ENCODE assay signal across 23 cellular contexts in the genomic region with DNA sequence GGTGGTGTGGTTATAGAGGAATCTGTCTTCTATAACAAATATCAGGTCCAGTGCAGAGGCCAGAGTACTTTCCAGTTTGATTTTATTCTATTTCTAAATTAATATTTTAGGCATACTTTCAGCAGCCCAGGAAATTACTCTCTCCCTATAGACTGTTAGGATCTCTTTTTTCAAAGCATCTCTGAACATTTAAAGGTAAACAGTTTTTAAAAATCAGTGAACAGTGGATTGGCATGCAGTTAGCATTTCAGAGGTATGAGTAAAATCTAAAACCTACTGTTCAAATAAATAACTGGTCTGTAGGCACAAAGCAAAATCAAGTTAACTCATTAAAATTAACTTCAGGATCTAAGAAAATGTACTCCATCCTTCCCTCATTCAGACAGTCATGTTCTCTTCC. TPM values are rescaled to one million over a fixed set of nuclear protein-coding genes. Genes with fewer than 3 reads are reported as not detected.
DNase-seq lines count a peak whose midpoint lies in the region; ATAC-seq and TF ChIP-seq lines count a peak whose summit lies in the region.
"Had no signal": no experiment of that assay in that cellular context is flagged by ENCODE, and none has a peak within 500 bp of the region (broad histone marks: within the 10 kb centered on the region; RNA-seq: fewer than 3 reads in every experiment).

No MANE protein-coding gene starts in this region.

- H3K27ac ChIP-seq in SJSA1 (peak overlapping the region; percentile 75), thyroid gland (peak overlapping the region; percentile 96 to 97 (median 97))
- H3K27ac ChIP-seq: HL-60, uterus had no signal

- peak overlapping the region; percentile 95 for H3K4me3 Mint-ChIP-seq in activated naive CD4-positive, alpha-beta T cell treated with anti-CD3 and anti-CD28 coated beads, Interleukin-2, amount 50 U/mL, for 24 hours
- H3K4me3 Mint-ChIP-seq in chondrocyte (ENCODE audit: unreplicated experiment) (no peak overlapping the region), CD14-positive monocyte (no peak overlapping the region)
- H3K4me3 Mint-ChIP-seq: endodermal cell had no signal

- intact Hi-C loops in thyroid gland (cut with DNase I) (no loop called here), CD14-positive monocyte (cut with micrococcal nuclease) (no loop called here)

- peaks cover 61% of the 10 kb centered on the region for H3K4me1 ChIP-seq in SJSA1 (replicated peaks)
- H3K4me1 ChIP-seq in thyroid gland, result peaks cover 26 to 33% of the 10 kb centered on the region in 2 donors
- H3K4me1 ChIP-seq: uterus had no signal

- TF ChIP-seq POLR2A in thyroid gland (IDR thresholded peaks at IDR 0.05), result no peak

- H3K27me3 ChIP-seq in SJSA1 (replicated peaks) (no peaks in the 10 kb centered on the region), thyroid gland (no peaks in the 10 kb centered on the region)
- H3K27me3 ChIP-seq: uterus had no signal

- H3K4me3 ChIP-seq in SJSA1 (no peak overlapping the region), thyroid gland (replicated peaks in 1 of 3) (peak overlapping the region in 2 of 3 donors; percentile 21 to 46)
- H3K4me3 ChIP-seq: uterus had no signal

- TF ChIP-seq CTCF in chondrocyte (IDR thresholded peaks at IDR 0.05), result no peak
- no peak for TF ChIP-seq CTCF in thyroid gland (IDR thresholded peaks at IDR 0.05)
- TF ChIP-seq CTCF in CD14-positive monocyte (IDR thresholded peaks at IDR 0.05), result no peak

- H3K27ac Mint-ChIP-seq in activated naive CD4-positive, alpha-beta T cell treated with anti-CD3 and anti-CD28 coated beads, Interleukin-2, amount 50 U/mL, for 24 hours, result peak overlapping the region; percentile 82
- H3K27ac Mint-ChIP-seq in chondrocyte (ENCODE audit: unreplicated experiment) (peak overlapping the region; percentile 0), CD14-positive monocyte (no peak overlapping the region)
- H3K27ac Mint-ChIP-seq: endodermal cell had no signal

- H3K36me3 Mint-ChIP-seq in activated naive CD4-positive, alpha-beta T cell treated with anti-CD3 and anti-CD28 coated beads, Interleukin-2, amount 50 U/mL, for 24 hours, result peaks cover 40% of the 10 kb centered on the region
- peaks cover 4% of the 10 kb centered on the region for H3K36me3 Mint-ChIP-seq in chondrocyte (ENCODE audit: low read depth)
- H3K36me3 Mint-ChIP-seq in CD14-positive monocyte, result no peaks in the 10 kb centered on the region

- no peaks in the 10 kb centered on the region; the same call in 1 of the 2 replicates for H3K36me3 ChIP-seq in SJSA1
- H3K36me3 ChIP-seq in thyroid gland, result no peaks in the 10 kb centered on the region
- H3K36me3 ChIP-seq: uterus had no signal

- ATAC-seq in HG03097 (IDR thresholded peaks at IDR 0.05; ENCODE audit: low FRiP score, unreplicated experiment), result no peak

- DNase-seq in activated naive CD4-positive, alpha-beta T cell treated with Interleukin-2 at 50 U/mL for 16 hours, result no peak
- DNase-seq in SJSA1 (ENCODE audit: low read depth in 1 of 2, low spot score in 2 of 2), result peak in 1 of 2 experiments; percentile 68
- DNase-seq in chondrocyte (ENCODE audit: low spot score), result no peak
- no peak for DNase-seq in thyroid gland
- no peak for DNase-seq in hypothalamus (lab: John Stamatoyannopoulos, UW)
- DNase-seq in CD14-positive monocyte (ENCODE audit: low spot score), result no peak
- DNase-seq: activated CD4-positive, alpha-beta T cell treated with anti-CD3 and anti-CD28 coated beads for 48 hours; activated gamma-delta T cell treated with Interleukin-2 at 50 U/mL for 16 hours; AML-193; endodermal cell; KBM-7; NCI-H1105; NCI-H2171 treated with DMSO at 0.1 percent for 48 hours; posterior cingulate gyrus; RPMI8226; stimulated activated naive CD4-positive, alpha-beta T cell; uterus had no signal

- H3K9me3 Mint-ChIP-seq in activated naive CD4-positive, alpha-beta T cell treated with anti-CD3 and anti-CD28 coated beads, Interleukin-2, amount 50 U/mL, for 24 hours, result no peaks in the 10 kb centered on the region
- H3K9me3 Mint-ChIP-seq in chondrocyte (ENCODE audit: low read depth), result peaks cover 6% of the 10 kb centered on the region
- H3K9me3 Mint-ChIP-seq in CD14-positive monocyte, result peaks cover 0 to 4% (median 0%) of the 10 kb centered on the region in 7 donors
- H3K9me3 Mint-ChIP-seq: endodermal cell had no signal

- no peaks in the 10 kb centered on the region for H3K27me3 Mint-ChIP-seq in activated naive CD4-positive, alpha-beta T cell treated with anti-CD3 and anti-CD28 coated beads, Interleukin-2, amount 50 U/mL, for 24 hours
- H3K27me3 Mint-ChIP-seq in chondrocyte (ENCODE audit: low read depth) (no peaks in the 10 kb centered on the region), CD14-positive monocyte (ENCODE audit: low read depth in 3 of 3) (peaks cover 0 to 1% (median 0%) of the 10 kb centered on the region in 3 donors)

- no peaks in the 10 kb centered on the region for H3K9me3 ChIP-seq in SJSA1 (replicated peaks)
- no peaks in the 10 kb centered on the region for H3K9me3 ChIP-seq in thyroid gland
- H3K9me3 ChIP-seq: uterus had no signal

- H3K4me1 Mint-ChIP-seq in activated naive CD4-positive, alpha-beta T cell treated with anti-CD3 and anti-CD28 coated beads, Interleukin-2, amount 50 U/mL, for 24 hours, result peaks cover 83% of the 10 kb centered on the region
- H3K4me1 Mint-ChIP-seq in chondrocyte (ENCODE audit: low read depth) (peaks cover 62% of the 10 kb centered on the region), CD14-positive monocyte (no peaks in the 10 kb centered on the region)
- H3K4me1 Mint-ChIP-seq: endodermal cell had no signal

RNA-seq across cellular contexts. Expression of a gene that starts 3.0 kb away (rescaled TPM):
- total RNA-seq in SJSA1 (2014; rRNA removed; shearing (Covaris generic)), result not detected in 2 replicates
- total RNA-seq in chondrocyte (not detected in 3 replicates), thyroid gland (100 to 1,000 TPM in 2 of 4 donors, 10 to 100 TPM in 2; 31.1 to 163 (median 88.9) TPM)
- polyA plus RNA-seq in CD14-positive monocyte, result not detected
- total RNA-seq: cardiac septum, endodermal cell, fibroblast of villous mesenchyme, liver had no signal
- polyA plus RNA-seq: liver had no signal

RNA-seq across cellular contexts. Expression of a gene that starts 50.1 kb away (rescaled TPM):
- total RNA-seq in SJSA1 (2014; rRNA removed; shearing (Covaris generic)), result 0.13 and 0.38 TPM in 2 replicates
- total RNA-seq in chondrocyte (0.17 to 0.27 TPM (median 0.23 TPM) in 3 replicates), thyroid gland (1 to 10 TPM; 2.8 to 4.6 (median 3.7) TPM)
- under 1 TPM; 0.33 to 0.97 TPM for polyA plus RNA-seq in CD14-positive monocyte
- total RNA-seq: endodermal cell, fibroblast of villous mesenchyme had no signal

Comparison
In these comparisons a context has a peak if more than half of its experiments do, and no peak if none do; other contexts are left out.
1. H3K27ac Mint-ChIP-seq: peak in activated naive CD4-positive, alpha-beta T cell treated with anti-CD3 and anti-CD28 coated beads, Interleukin-2, amount 50 U/mL, for 24 hours (single experiment) and chondrocyte (single experiment); none in CD14-positive monocyte (0 of 7).
2. RNA of a gene that starts 3.0 kb away (total RNA-seq): 31.1 to 163 TPM in thyroid gland; not detected in SJSA1 and not detected in chondrocyte; every median in the first group is over 10 times any median in the second.